8 cellular contexts compared by ENCODE assay signal in genomic region chr3:47522082-47522987, GRCh38. TPM values are rescaled to one million over a fixed set of nuclear protein-coding genes. Genes with fewer than 3 reads are reported as not detected.
DNase-seq lines count a peak whose midpoint lies in the region; ATAC-seq and TF ChIP-seq lines count a peak whose summit lies in the region.

No MANE protein-coding gene starts in this region.

- TF ChIP-seq CTCF in A673 (conservative IDR thresholded peaks at IDR 0.05; ENCODE audit: low read depth, low read length) = peak; percentile 68
- TF ChIP-seq CTCF in Panc1 (IDR thresholded peaks at IDR 0.05) = peak; percentile 83
- peak; percentile 91 to 94 (median 91) for TF ChIP-seq CTCF in nephron (IDR thresholded peaks at IDR 0.05; ENCODE audit: unreplicated experiment in 3 of 3)

- POLR2A ChIA-PET in A673 (lab: Charles Lee; ENCODE audit: low non-redundant PET) = interaction anchor here (0.5 kb wide), 1 partner anchor 268 kb away, joined by 4 read pairs; no protein-coding TSS in a partner anchor
- POLR2A ChIA-PET in Panc1 (lab: Charles Lee) = interaction anchor here (0.6 kb wide), 1 partner anchor 276 kb away, joined by 6 read pairs; no protein-coding TSS in a partner anchor

- no peak overlapping the region for H3K4me2 ChIP-seq in Karpas-422 (ENCODE audit: low read depth, low read length, poor library complexity, severe bottlenecking)

- H3K4me3 ChIP-seq in A673 (ENCODE audit: low read depth, low read length, poor library complexity, severe bottlenecking) (no peak overlapping the region), Karpas-422 (ENCODE audit: low read length) (no peak overlapping the region), Panc1 (ENCODE audit: low read depth in 2 of 2, low read length in 2 of 2) (no peak overlapping the region)

- BruUV-seq in A673 (replicated peaks; lab: Mats Ljungman, UMichigan) = no TSS peak
- BruUV-seq in Panc1 (replicated peaks; lab: Mats Ljungman, UMichigan) = no TSS peak

- peak overlapping the region; percentile 91 for H2AFZ ChIP-seq in Karpas-422 (ENCODE audit: low read length)

- H3K4me1 ChIP-seq in A673 (ENCODE audit: insufficient read depth, low read length, poor library complexity, severe bottlenecking) (no peaks in the 10 kb centered on the region), Karpas-422 (ENCODE audit: low read length) (peaks cover 4% of the 10 kb centered on the region), Panc1 (ENCODE audit: control insufficient read depth, insufficient read depth, low read length) (no peaks in the 10 kb centered on the region)

- peak; percentile 67 for ATAC-seq in GM18909 (IDR thresholded peaks at IDR 0.05; ENCODE audit: poor library complexity, unreplicated experiment)
- ATAC-seq in Panc1 = peak; percentile 95
- peak; percentile 92 for ATAC-seq in stimulated activated memory B cell treated with anti-CD40 and anti-IgM and Interleukin-4, amounts not matched to agents 10 μg/mL and 1 μg/mL and 100 μg/mL, for 72 hours

- no peak overlapping the region for H3K4me3 Mint-ChIP-seq in nephron
- H3K4me3 Mint-ChIP-seq in stimulated activated memory B cell treated with anti-CD40 and anti-IgM and Interleukin-4, amounts not matched to agents 10 μg/mL and 1 μg/mL and 100 μg/mL, for 72 hours = no peak overlapping the region

- intact Hi-C loops in A673 (cut with micrococcal nuclease; ENCODE audit: unreplicated experiment) = loop anchor here (1.0 to 5.0 kb wide), 2 partner anchors 140 to 267 kb away; no protein-coding TSS in a partner anchor
- intact Hi-C loops in Panc1 (cut with micrococcal nuclease; ENCODE audit: unreplicated experiment) = loop anchor here (5.0 to 10.0 kb wide), 2 partner anchors 72 to 265 kb away; no protein-coding TSS in a partner anchor

- no peaks in the 10 kb centered on the region for H3K36me3 ChIP-seq in A673 (ENCODE audit: insufficient read depth, low read length, poor library complexity, severe bottlenecking)
- H3K36me3 ChIP-seq in Karpas-422 (ENCODE audit: insufficient read depth, low read length) = no peaks in the 10 kb centered on the region
- no peaks in the 10 kb centered on the region for H3K36me3 ChIP-seq in Panc1 (ENCODE audit: control insufficient read depth, insufficient read depth, low read length)

- peak overlapping the region; percentile 17; the same call in 1 of the 2 replicates for H3K9ac ChIP-seq in Karpas-422 (ENCODE audit: low read length)

- H3K27me3 Mint-ChIP-seq in nephron (ENCODE audit: low read depth) = peaks cover 4% of the 10 kb centered on the region
- no peaks in the 10 kb centered on the region for H3K27me3 Mint-ChIP-seq in stimulated activated memory B cell treated with anti-CD40 and anti-IgM and Interleukin-4, amounts not matched to agents 10 μg/mL and 1 μg/mL and 100 μg/mL, for 72 hours

- H3K36me3 Mint-ChIP-seq in nephron (ENCODE audit: low read depth) = no peaks in the 10 kb centered on the region
- no peaks in the 10 kb centered on the region for H3K36me3 Mint-ChIP-seq in stimulated activated memory B cell treated with anti-CD40 and anti-IgM and Interleukin-4, amounts not matched to agents 10 μg/mL and 1 μg/mL and 100 μg/mL, for 72 hours

- peak overlapping the region in 1 of 3 experiments; percentile 29 for H3K27ac Mint-ChIP-seq in nephron
- H3K27ac Mint-ChIP-seq in stimulated activated memory B cell treated with anti-CD40 and anti-IgM and Interleukin-4, amounts not matched to agents 10 μg/mL and 1 μg/mL and 100 μg/mL, for 72 hours = no peak overlapping the region

- H3K9me3 ChIP-seq in A673 (ENCODE audit: low read depth, low read length, poor library complexity, severe bottlenecking) = no peaks in the 10 kb centered on the region
- no peaks in the 10 kb centered on the region for H3K9me3 ChIP-seq in Karpas-422 (ENCODE audit: low read length)
- H3K9me3 ChIP-seq in Panc1 (ENCODE audit: control insufficient read depth, insufficient read depth, low read depth, low read length) = no peaks in the 10 kb centered on the region

- DNase-seq in A673 (ENCODE audit: low spot score) (peak; percentile 86), Karpas-422 (peak; percentile 95), Panc1 (ENCODE audit: low read depth, low spot score) (peak; percentile 68), fibroblast of gingiva (ENCODE audit: low read depth) (peak; percentile 80)
- peak; percentile 69 for DNase-seq in activated T-cell treated with anti-CD3 and anti-CD28 coated beads, Interleukin-2, amount 50 U/mL, for 1 hour

- no peaks in the 10 kb centered on the region for H3K9me2 ChIP-seq in Karpas-422 (replicated peaks; ENCODE audit: insufficient read depth, low read length)

- H3K79me2 ChIP-seq in Karpas-422 (ENCODE audit: low read length) = no peaks in the 10 kb centered on the region

- H3K9me3 Mint-ChIP-seq in nephron = no peaks in the 10 kb centered on the region
- H3K9me3 Mint-ChIP-seq in stimulated activated memory B cell treated with anti-CD40 and anti-IgM and Interleukin-4, amounts not matched to agents 10 μg/mL and 1 μg/mL and 100 μg/mL, for 72 hours = no peaks in the 10 kb centered on the region

- H4K20me1 ChIP-seq in Karpas-422 (ENCODE audit: insufficient read depth, low read depth, low read length) = no peaks in the 10 kb centered on the region

- H3K27me3 ChIP-seq in A673 (replicated peaks; ENCODE audit: insufficient read depth, low read depth, low read length, poor library complexity) (no peaks in the 10 kb centered on the region), Karpas-422 (ENCODE audit: low read length) (no peaks in the 10 kb centered on the region), Panc1 (ENCODE audit: control insufficient read depth, insufficient read depth, low read length) (no peaks in the 10 kb centered on the region)

- H3K27ac ChIP-seq in A673 (ENCODE audit: low read depth, low read length, poor library complexity, severe bottlenecking) (peak overlapping the region; percentile 50), Karpas-422 (ENCODE audit: low read length) (no peak overlapping the region), Panc1 (ENCODE audit: low read length) (no peak overlapping the region)

- peaks cover 6% of the 10 kb centered on the region for H3K4me1 Mint-ChIP-seq in nephron
- H3K4me1 Mint-ChIP-seq in stimulated activated memory B cell treated with anti-CD40 and anti-IgM and Interleukin-4, amounts not matched to agents 10 μg/mL and 1 μg/mL and 100 μg/mL, for 72 hours = peaks cover 20% of the 10 kb centered on the region

- in situ Hi-C loops in Panc1 (cut with HindIII; ENCODE audit: low pct_unique_long_range_greater_than_20kb, low sequenced_read_pairs) = no loop called here

- CTCF ChIA-PET in A673 (lab: Charles Lee) (interaction anchor here (0.6 to 1.2 kb wide), 4 partner anchors 13 to 629 kb away, joined by 3 to 18 read pairs (median 4); no protein-coding TSS in a partner anchor), Panc1 (lab: Charles Lee) (interaction anchor here (0.6 to 0.9 kb wide), 6 partner anchors 50 to 600 kb away, joined by 3 to 5 read pairs (median 4); no protein-coding TSS in a partner anchor)

RNA-seq across cellular contexts. Expression of gene ELP6, which starts 8.8 kb away (rescaled TPM):
- 46.2 and 53.5 TPM in 2 replicates for total RNA-seq in A673 (2021)
- 60.4 and 61.7 TPM in 2 replicates for total RNA-seq in Karpas-422 (2014; rRNA removed; shearing (Covaris generic); ENCODE audit: low replicate concordance)
- 26.9 TPM for total RNA-seq in Panc1 (2021; ENCODE audit: unreplicated experiment)
- 27.1 TPM for polyA plus RNA-seq in Panc1 (2012; ENCODE audit: insufficient read length)

RNA-seq across cellular contexts. Expression of gene SCAP, which starts 46.6 kb away (rescaled TPM):
- total RNA-seq in A673 (2021) (43.4 and 48.2 TPM in 2 replicates), Panc1 (2021; ENCODE audit: unreplicated experiment) (49.7 TPM)
- total RNA-seq in Karpas-422 (2014; rRNA removed; shearing (Covaris generic); ENCODE audit: low replicate concordance) = 109 and 139 TPM in 2 replicates
- 54.7 TPM for polyA plus RNA-seq in Panc1 (2012; ENCODE audit: insufficient read length)

RNA-seq across cellular contexts. Expression of gene CSPG5, which starts 56.3 kb away (rescaled TPM):
- total RNA-seq in A673 (2021) (21.7 and 25.0 TPM in 2 replicates), Panc1 (2021; ENCODE audit: unreplicated experiment) (3.2 TPM)
- 0.04 and 1.5 TPM in 2 replicates for total RNA-seq in Karpas-422 (2014; rRNA removed; shearing (Covaris generic); ENCODE audit: low replicate concordance)
- 3.2 TPM for polyA plus RNA-seq in Panc1 (2012; ENCODE audit: insufficient read length)
